In genomic region chrX:15675490-15675921, GRCh38 we compare ENCODE assay signal across 8 cellular contexts. TPM values are rescaled to one million over a fixed set of nuclear protein-coding genes. Genes with fewer than 3 reads are reported as not detected.
DNase-seq lines count a peak whose midpoint lies in the region; ATAC-seq, FAIRE-seq and TF ChIP-seq lines count a peak whose summit lies in the region.

No MANE protein-coding gene starts in this region.

- DNase-seq in GM19239 (ENCODE audit: insufficient read length, low spot score): peak; percentile 12
- peak; percentile 73 to 85 for DNase-seq in NCI-H524 (lab: John Stamatoyannopoulos, UW)
- DNase-seq in activated CD8-positive, alpha-beta T cell treated with anti-CD3 and anti-CD28 coated beads for 36 hours: peak; percentile 90
- peak; percentile 58 for DNase-seq in endothelial cell (ENCODE audit: low spot score)
- DNase-seq in stimulated activated CD8-positive, alpha-beta memory T cell treated with anti-CD3 and anti-CD28 coated beads, Interleukin-4, amount 100 ng/mL, for 48 hours: peak; percentile 85

- H3K4me2 ChIP-seq in BLaER1: peak overlapping the region; percentile 97

- peak; percentile 94 for FAIRE-seq in GM19239 (lab: Jason Lieb, UNC)

- no peaks in the 10 kb centered on the region for H3K9me3 Mint-ChIP-seq in activated CD8-positive, alpha-beta T cell treated with anti-CD3 and anti-CD28 coated beads for 36 hours
- H3K9me3 Mint-ChIP-seq in endothelial cell (ENCODE audit: unreplicated experiment): no peaks in the 10 kb centered on the region

- peaks cover 7% of the 10 kb centered on the region for H3K36me3 Mint-ChIP-seq in activated CD8-positive, alpha-beta T cell treated with anti-CD3 and anti-CD28 coated beads for 36 hours (ENCODE audit: low read depth)
- H3K36me3 Mint-ChIP-seq in endothelial cell (ENCODE audit: low read depth, unreplicated experiment): peaks cover 6% of the 10 kb centered on the region

- H3K27ac ChIP-seq in BLaER1: peak overlapping the region; percentile 89

- no peak overlapping the region for H3K27ac Mint-ChIP-seq in activated CD8-positive, alpha-beta T cell treated with anti-CD3 and anti-CD28 coated beads for 36 hours
- H3K27ac Mint-ChIP-seq in endothelial cell (ENCODE audit: unreplicated experiment): no peak overlapping the region

- H3K9ac ChIP-seq in BLaER1: peak overlapping the region; percentile 81
- peak overlapping the region; percentile 79 for H3K9ac ChIP-seq in mucosa of stomach (ENCODE audit: low read length)

- CTCF ChIA-PET in activated CD8-positive, alpha-beta T cell treated with anti-CD3 and anti-CD28 coated beads for 36 hours (lab: Charles Lee): no interaction called here

- H3K4me1 Mint-ChIP-seq in activated CD8-positive, alpha-beta T cell treated with anti-CD3 and anti-CD28 coated beads for 36 hours (ENCODE audit: low read depth): peaks cover 22% of the 10 kb centered on the region
- peaks cover 19% of the 10 kb centered on the region for H3K4me1 Mint-ChIP-seq in endothelial cell (ENCODE audit: unreplicated experiment)

- no peaks in the 10 kb centered on the region for H3K27me3 Mint-ChIP-seq in activated CD8-positive, alpha-beta T cell treated with anti-CD3 and anti-CD28 coated beads for 36 hours
- H3K27me3 Mint-ChIP-seq in endothelial cell (ENCODE audit: unreplicated experiment): peaks cover 5% of the 10 kb centered on the region

- peak overlapping the region; percentile 91 for H3K4me3 ChIP-seq in BLaER1
- H3K4me3 ChIP-seq in mucosa of stomach (ENCODE audit: low read length): peak overlapping the region; percentile 82

- ATAC-seq in HG03354 (IDR thresholded peaks at IDR 0.05; ENCODE audit: poor library complexity, severe bottlenecking, unreplicated experiment): peak; percentile 72
- ATAC-seq in activated CD8-positive, alpha-beta T cell treated with anti-CD3 and anti-CD28 coated beads for 36 hours: peak; percentile 76

- intact Hi-C loops in activated CD8-positive, alpha-beta T cell treated with anti-CD3 and anti-CD28 coated beads for 36 hours (cut with micrococcal nuclease): no loop called here

- no peak for TF ChIP-seq CTCF in activated CD8-positive, alpha-beta T cell treated with anti-CD3 and anti-CD28 coated beads for 36 hours (IDR thresholded peaks at IDR 0.05)
- TF ChIP-seq CTCF in endothelial cell (IDR thresholded peaks at IDR 0.05; ENCODE audit: unreplicated experiment): no peak

- POLR2A ChIA-PET in activated CD8-positive, alpha-beta T cell treated with anti-CD3 and anti-CD28 coated beads for 36 hours (lab: Charles Lee): interaction anchor here (0.6 to 1.1 kb wide), 3 partner anchors 10 to 1151 kb away, joined by 3 to 4 read pairs (median 3); partner anchors contain the start of gene CA5B

- H3K4me1 ChIP-seq in BLaER1: peaks cover 23% of the 10 kb centered on the region
- no peaks in the 10 kb centered on the region for H3K4me1 ChIP-seq in mucosa of stomach (ENCODE audit: control insufficient read depth, insufficient read depth, low read length)

- H4K20me1 ChIP-seq in BLaER1: peaks cover 54% of the 10 kb centered on the region

- H3K27me3 ChIP-seq in BLaER1: peaks cover 25% of the 10 kb centered on the region
- no peaks in the 10 kb centered on the region for H3K27me3 ChIP-seq in mucosa of stomach (ENCODE audit: control insufficient read depth, insufficient read depth, low read length)

- no peak overlapping the region for H3K4me3 Mint-ChIP-seq in activated CD8-positive, alpha-beta T cell treated with anti-CD3 and anti-CD28 coated beads for 36 hours
- no peak overlapping the region for H3K4me3 Mint-ChIP-seq in endothelial cell (ENCODE audit: unreplicated experiment)

- H3K9me3 ChIP-seq in BLaER1 (no peaks in the 10 kb centered on the region), mucosa of stomach (ENCODE audit: control insufficient read depth, low read length) (no peaks in the 10 kb centered on the region)

- H3K36me3 ChIP-seq in BLaER1 (peaks cover 16% of the 10 kb centered on the region), mucosa of stomach (ENCODE audit: control insufficient read depth, insufficient read depth, low read length) (no peaks in the 10 kb centered on the region)

RNA-seq across cellular contexts. Expression of gene CLTRN, which starts 10.9 kb away (rescaled TPM):
- under 1 TPM; 0.38 to 0.58 TPM for total RNA-seq in activated CD8-positive, alpha-beta T cell treated with anti-CD3 and anti-CD28 coated beads for 36 hours
- total RNA-seq in endothelial cell (ENCODE audit: unreplicated experiment): 0.95 TPM

Comparison
In these comparisons a context has a peak if more than half of its experiments do, and no peak if none do; other contexts are left out.
1. Peak in every context shown above with its lines: DNase-seq, ATAC-seq, H3K4me3 ChIP-seq and H3K27ac ChIP-seq.
2. DNase-seq: peak in every context shown above with its lines; median percentile 90 in activated CD8-positive, alpha-beta T cell treated with anti-CD3 and anti-CD28 coated beads for 36 hours; 85 in stimulated activated CD8-positive, alpha-beta memory T cell treated with anti-CD3 and anti-CD28 coated beads, Interleukin-4, amount 100 ng/mL, for 48 hours; 79 in NCI-H524; 58 in endothelial cell; 12 in GM19239.